Comparison of ENCODE assay signal across 25 cellular contexts in genomic region chr20:33019465-33020277, GRCh38. TPM values are rescaled to one million over a fixed set of nuclear protein-coding genes. Genes with fewer than 3 reads are reported as not detected.
"Had no signal": no experiment of that assay in that cellular context is flagged by ENCODE, and none has a peak within 500 bp of the region (broad histone marks: within the 10 kb centered on the region; RNA-seq: fewer than 3 reads in every experiment).

No MANE protein-coding gene starts in this region.

- H3K9me3 Mint-ChIP-seq: activated CD4-positive, alpha-beta memory T cell treated with anti-CD3 and anti-CD28 coated beads for 36 hours; activated CD4-positive, alpha-beta T cell treated with anti-CD3 and anti-CD28 coated beads, Interleukin-2, amount 10 ng/mL, durations not matched to agents 7 days and 5 days; activated naive CD4-positive, alpha-beta T cell treated with anti-CD3 and anti-CD28 coated beads, Interleukin-2, amount 10 ng/mL, durations not matched to agents 7 days and 5 days; activated naive CD8-positive, alpha-beta T cell treated with anti-CD3 and anti-CD28 coated beads for 36 hours; activated T-cell treated with anti-CD3 and anti-CD28 coated beads, Interleukin-2, amount 50 U/mL, for 72 hours; activated T-helper 2 cell treated with anti-CD3 and anti-CD28 coated beads, Interferon-gamma antibody, Interleukin-2, Interleukin-4, amounts not matched to agents 10 μg/mL and 5 μg/mL and 100 μg/mL, durations not matched to agents 14 hours and 24 hours and 36 hours; T-cell had no signal

- H3K4me3 ChIP-seq: cardiac muscle cell, PC-9, SK-N-MC had no signal

- H3K27me3 ChIP-seq: brain microvascular endothelial cell, cardiac muscle cell had no signal

- H3K4me3 Mint-ChIP-seq: activated CD4-positive, alpha-beta memory T cell treated with anti-CD3 and anti-CD28 coated beads for 36 hours; activated CD4-positive, alpha-beta T cell treated with anti-CD3 and anti-CD28 coated beads, Interleukin-2, amount 10 ng/mL, durations not matched to agents 7 days and 5 days; activated naive CD4-positive, alpha-beta T cell treated with anti-CD3 and anti-CD28 coated beads, Interleukin-2, amount 10 ng/mL, durations not matched to agents 7 days and 5 days; activated naive CD8-positive, alpha-beta T cell treated with anti-CD3 and anti-CD28 coated beads for 36 hours; activated T-cell treated with anti-CD3 and anti-CD28 coated beads, Interleukin-2, amount 50 U/mL, for 72 hours; T-cell had no signal

- H3K4me1 Mint-ChIP-seq: activated CD4-positive, alpha-beta T cell treated with anti-CD3 and anti-CD28 coated beads, Interleukin-2, amount 10 ng/mL, durations not matched to agents 7 days and 5 days had no signal

- DNase-seq: activated CD4-positive, alpha-beta memory T cell treated with anti-CD3 and anti-CD28 coated beads for 36 hours; activated CD4-positive, alpha-beta T cell treated with anti-CD3 and anti-CD28 coated beads, Interleukin-2, amount 10 ng/mL, durations not matched to agents 7 days and 5 days; activated CD4-positive, CD25-positive, alpha-beta regulatory T cell; activated CD8-positive, alpha-beta memory T cell treated with anti-CD3 and anti-CD28 coated beads, Interleukin-2, amount 50 U/mL, for 4 hours; activated gamma-delta T cell treated with Interleukin-2 at 50 U/mL for 16 hours; activated naive CD4-positive, alpha-beta T cell treated with anti-CD3 and anti-CD28 coated beads, Interleukin-2, amount 10 ng/mL, durations not matched to agents 7 days and 5 days; activated naive CD8-positive, alpha-beta T cell treated with anti-CD3 and anti-CD28 coated beads for 36 hours; activated T-cell treated with anti-CD3 and anti-CD28 coated beads, Interleukin-2, amount 50 U/mL, for 72 hours; brain microvascular endothelial cell; KG1; NCI-H1092; NCI-H1417; NCI-H1930; NCI-H345; NCI-H510A; NCI-H526 treated with DMSO at 0.1 percent for 48 hours; PC-9; T-cell had no signal

- H3K27me3 Mint-ChIP-seq: activated CD4-positive, alpha-beta memory T cell treated with anti-CD3 and anti-CD28 coated beads for 36 hours; activated CD4-positive, alpha-beta T cell treated with anti-CD3 and anti-CD28 coated beads, Interleukin-2, amount 10 ng/mL, durations not matched to agents 7 days and 5 days; activated naive CD8-positive, alpha-beta T cell treated with anti-CD3 and anti-CD28 coated beads for 36 hours; T-cell had no signal

- H3K36me3 ChIP-seq: brain microvascular endothelial cell, cardiac muscle cell had no signal

- H3K27ac Mint-ChIP-seq: activated CD4-positive, alpha-beta memory T cell treated with anti-CD3 and anti-CD28 coated beads for 36 hours; activated CD4-positive, alpha-beta T cell treated with anti-CD3 and anti-CD28 coated beads, Interleukin-2, amount 10 ng/mL, durations not matched to agents 7 days and 5 days; activated naive CD4-positive, alpha-beta T cell treated with anti-CD3 and anti-CD28 coated beads, Interleukin-2, amount 10 ng/mL, durations not matched to agents 7 days and 5 days; activated naive CD8-positive, alpha-beta T cell treated with anti-CD3 and anti-CD28 coated beads for 36 hours; activated T-cell treated with anti-CD3 and anti-CD28 coated beads, Interleukin-2, amount 50 U/mL, for 72 hours; activated T-helper 2 cell treated with anti-CD3 and anti-CD28 coated beads, Interferon-gamma antibody, Interleukin-2, Interleukin-4, amounts not matched to agents 10 μg/mL and 5 μg/mL and 100 μg/mL, durations not matched to agents 14 hours and 24 hours and 36 hours; T-cell had no signal

- H3K36me3 Mint-ChIP-seq: activated CD4-positive, alpha-beta memory T cell treated with anti-CD3 and anti-CD28 coated beads for 36 hours; activated naive CD4-positive, alpha-beta T cell treated with anti-CD3 and anti-CD28 coated beads, Interleukin-2, amount 10 ng/mL, durations not matched to agents 7 days and 5 days; activated naive CD8-positive, alpha-beta T cell treated with anti-CD3 and anti-CD28 coated beads for 36 hours; T-cell had no signal

- ATAC-seq: activated T-cell treated with anti-CD3 and anti-CD28 coated beads, Interleukin-2, amount 50 U/mL, for 72 hours; T-cell had no signal

RNA-seq across cellular contexts. Expression of gene BPIFB6, which starts 11.8 kb away (rescaled TPM):
- total RNA-seq: activated CD4-positive, alpha-beta memory T cell treated with anti-CD3 and anti-CD28 coated beads for 36 hours; activated CD4-positive, alpha-beta T cell treated with anti-CD3 and anti-CD28 coated beads, Interleukin-2, amount 10 ng/mL, durations not matched to agents 7 days and 5 days; activated CD8-positive, alpha-beta memory T cell treated with anti-CD3 and anti-CD28 coated beads for 36 hours; activated naive CD8-positive, alpha-beta T cell treated with anti-CD3 and anti-CD28 coated beads for 36 hours; activated T-cell treated with anti-CD3 and anti-CD28 coated beads, Interleukin-2, amount 50 U/mL, for 72 hours; activated T-helper 2 cell treated with anti-CD3 and anti-CD28 coated beads, Interferon-gamma antibody, Interleukin-2, Interleukin-4, amounts not matched to agents 10 μg/mL and 5 μg/mL and 100 μg/mL, durations not matched to agents 14 hours and 24 hours and 36 hours; cardiac muscle cell; LHCN-M2; M059J; PC-9; T-cell; T-helper 2 cell treated with Interferon-gamma antibody and Interleukin-4, amounts not matched to agents 100 ng/mL and 5 ng/mL, for 36 hours had no signal

RNA-seq across cellular contexts. Expression of gene BPIFB2, which starts 12.2 kb away (rescaled TPM):
- total RNA-seq: activated CD4-positive, alpha-beta memory T cell treated with anti-CD3 and anti-CD28 coated beads for 36 hours; activated CD4-positive, alpha-beta T cell treated with anti-CD3 and anti-CD28 coated beads, Interleukin-2, amount 10 ng/mL, durations not matched to agents 7 days and 5 days; activated CD8-positive, alpha-beta memory T cell treated with anti-CD3 and anti-CD28 coated beads for 36 hours; activated naive CD8-positive, alpha-beta T cell treated with anti-CD3 and anti-CD28 coated beads for 36 hours; activated T-cell treated with anti-CD3 and anti-CD28 coated beads, Interleukin-2, amount 50 U/mL, for 72 hours; activated T-helper 2 cell treated with anti-CD3 and anti-CD28 coated beads, Interferon-gamma antibody, Interleukin-2, Interleukin-4, amounts not matched to agents 10 μg/mL and 5 μg/mL and 100 μg/mL, durations not matched to agents 14 hours and 24 hours and 36 hours; cardiac muscle cell; LHCN-M2; M059J; PC-9; T-helper 2 cell treated with Interferon-gamma antibody and Interleukin-4, amounts not matched to agents 100 ng/mL and 5 ng/mL, for 36 hours had no signal

RNA-seq across cellular contexts. Expression of gene SUN5, which starts 15.4 kb away (rescaled TPM):
- total RNA-seq: activated CD4-positive, alpha-beta memory T cell treated with anti-CD3 and anti-CD28 coated beads for 36 hours; activated CD4-positive, alpha-beta T cell treated with anti-CD3 and anti-CD28 coated beads, Interleukin-2, amount 10 ng/mL, durations not matched to agents 7 days and 5 days; activated CD8-positive, alpha-beta memory T cell treated with anti-CD3 and anti-CD28 coated beads for 36 hours; activated naive CD8-positive, alpha-beta T cell treated with anti-CD3 and anti-CD28 coated beads for 36 hours; activated T-cell treated with anti-CD3 and anti-CD28 coated beads, Interleukin-2, amount 50 U/mL, for 72 hours; activated T-helper 2 cell treated with anti-CD3 and anti-CD28 coated beads, Interferon-gamma antibody, Interleukin-2, Interleukin-4, amounts not matched to agents 10 μg/mL and 5 μg/mL and 100 μg/mL, durations not matched to agents 14 hours and 24 hours and 36 hours; cardiac muscle cell; LHCN-M2; M059J; PC-9; T-cell; T-helper 2 cell treated with Interferon-gamma antibody and Interleukin-4, amounts not matched to agents 100 ng/mL and 5 ng/mL, for 36 hours had no signal

RNA-seq across cellular contexts. Expression of gene BPIFB3, which starts 34.0 kb away (rescaled TPM):
- total RNA-seq: activated CD4-positive, alpha-beta memory T cell treated with anti-CD3 and anti-CD28 coated beads for 36 hours; activated CD4-positive, alpha-beta T cell treated with anti-CD3 and anti-CD28 coated beads, Interleukin-2, amount 10 ng/mL, durations not matched to agents 7 days and 5 days; activated CD8-positive, alpha-beta memory T cell treated with anti-CD3 and anti-CD28 coated beads for 36 hours; activated naive CD8-positive, alpha-beta T cell treated with anti-CD3 and anti-CD28 coated beads for 36 hours; activated T-cell treated with anti-CD3 and anti-CD28 coated beads, Interleukin-2, amount 50 U/mL, for 72 hours; activated T-helper 2 cell treated with anti-CD3 and anti-CD28 coated beads, Interferon-gamma antibody, Interleukin-2, Interleukin-4, amounts not matched to agents 10 μg/mL and 5 μg/mL and 100 μg/mL, durations not matched to agents 14 hours and 24 hours and 36 hours; cardiac muscle cell; LHCN-M2; M059J; PC-9; T-cell; T-helper 2 cell treated with Interferon-gamma antibody and Interleukin-4, amounts not matched to agents 100 ng/mL and 5 ng/mL, for 36 hours had no signal

RNA-seq across cellular contexts. Expression of gene BPIFB4, which starts 59.8 kb away (rescaled TPM):
- total RNA-seq: activated CD4-positive, alpha-beta memory T cell treated with anti-CD3 and anti-CD28 coated beads for 36 hours; activated CD4-positive, alpha-beta T cell treated with anti-CD3 and anti-CD28 coated beads, Interleukin-2, amount 10 ng/mL, durations not matched to agents 7 days and 5 days; activated CD8-positive, alpha-beta memory T cell treated with anti-CD3 and anti-CD28 coated beads for 36 hours; activated naive CD8-positive, alpha-beta T cell treated with anti-CD3 and anti-CD28 coated beads for 36 hours; activated T-cell treated with anti-CD3 and anti-CD28 coated beads, Interleukin-2, amount 50 U/mL, for 72 hours; activated T-helper 2 cell treated with anti-CD3 and anti-CD28 coated beads, Interferon-gamma antibody, Interleukin-2, Interleukin-4, amounts not matched to agents 10 μg/mL and 5 μg/mL and 100 μg/mL, durations not matched to agents 14 hours and 24 hours and 36 hours; cardiac muscle cell; LHCN-M2; M059J; PC-9; T-cell; T-helper 2 cell treated with Interferon-gamma antibody and Interleukin-4, amounts not matched to agents 100 ng/mL and 5 ng/mL, for 36 hours had no signal
